1 cellular context compared by ENCODE assay signal in genomic region chr19:46428278-46429141, GRCh38.
TF ChIP-seq lines count a peak whose summit lies in the region.

PNMA8C (minus strand) TSS chr19:46428936; CDS start chr19:46428359, 577 bp downstream.

TF ChIP-seq in K562, 482 proteins besides CTCF, POLR2A, EP300 and RAD21 (continued from another document and continues in another):
- TF ChIP-seq, protein P1, sequence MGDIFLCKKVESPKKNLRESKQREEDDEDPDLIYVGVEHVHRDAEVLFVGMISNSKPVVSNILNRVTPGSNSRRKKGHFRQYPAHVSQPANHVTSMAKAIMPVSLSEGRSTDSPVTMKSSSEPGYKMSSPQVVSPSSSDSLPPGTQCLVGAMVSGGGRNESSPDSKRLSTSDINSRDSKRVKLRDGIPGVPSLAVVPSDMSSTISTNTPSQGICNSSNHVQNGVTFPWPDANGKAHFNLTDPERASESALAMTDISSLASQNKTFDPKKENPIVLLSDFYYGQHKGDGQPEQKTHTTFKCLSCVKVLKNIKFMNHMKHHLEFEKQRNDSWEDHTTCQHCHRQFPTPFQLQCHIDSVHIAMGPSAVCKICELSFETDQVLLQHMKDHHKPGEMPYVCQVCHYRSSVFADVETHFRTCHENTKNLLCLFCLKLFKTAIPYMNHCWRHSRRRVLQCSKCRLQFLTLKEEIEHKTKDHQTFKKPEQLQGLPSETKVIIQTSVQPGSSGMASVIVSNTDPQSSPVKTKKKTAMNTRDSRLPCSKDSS (IDR thresholded peaks at IDR 0.05; ENCODE audit: low read depth, partially characterized antibody) = no peak
- TF ChIP-seq HMBOX1 (IDR thresholded peaks at IDR 0.05) (no peak), CSDE1 (IDR thresholded peaks at IDR 0.05) (peak in 1 of 2 experiments; percentile 90; a peak in 2 of 4 replicates), ETV1 (tag; conservative IDR thresholded peaks at IDR 0.05; ENCODE audit: low read depth) (peak; percentile 50; the same call in 1 of the 2 replicates), ZNF24 (IDR thresholded peaks at IDR 0.05) (no peak), HMGN3 (IDR thresholded peaks at IDR 0.05; ENCODE audit: borderline replicate concordance, extremely low read depth, insufficient read length, low read depth, low read length) (no peak), NFIC (IDR thresholded peaks at IDR 0.05) (peak; percentile 30; the same call in 1 of the 2 replicates), PHF20 (IDR thresholded peaks at IDR 0.05; ENCODE audit: partially characterized antibody) (no peak), KDM1A (IDR thresholded peaks at IDR 0.05) (peak; percentile 70 to 74), ZNF253 (CRISPR knock-in tag; conservative IDR thresholded peaks at IDR 0.05) (no peak), ZNF274 (IDR thresholded peaks at IDR 0.05; ENCODE audit: borderline replicate concordance, low read depth, low read length) (no peak), JUND (IDR thresholded peaks at IDR 0.05; ENCODE audit: borderline replicate concordance, low read depth, low read length) (peak; percentile 89), JUND (tag; IDR thresholded peaks at IDR 0.05; ENCODE audit: borderline replicate concordance, low read depth, low read length) (peak; percentile 84; the same call in 2 of the 3 replicates), SMARCB1 (IDR thresholded peaks at IDR 0.05; ENCODE audit: insufficient read length, low read depth) (no peak), ATF1 (CRISPR knock-in tag; IDR thresholded peaks at IDR 0.05) (peak; percentile 60), ATF1 (tag; IDR thresholded peaks at IDR 0.05) (peak; percentile 92), HDGF (IDR thresholded peaks at IDR 0.05) (no peak), PHF21A (IDR thresholded peaks at IDR 0.05; ENCODE audit: borderline replicate concordance, low read depth) (no peak), GATAD2B (IDR thresholded peaks at IDR 0.05; ENCODE audit: borderline replicate concordance) (no peak), CREM (IDR thresholded peaks at IDR 0.05; ENCODE audit: low read depth) (peak; percentile 93), TAL1 (IDR thresholded peaks at IDR 0.05) (no peak), MAFF (IDR thresholded peaks at IDR 0.05; ENCODE audit: low read length) (no peak), CBFA2T3 (IDR thresholded peaks at IDR 0.05) (no peak), RBM34 (IDR thresholded peaks at IDR 0.05; ENCODE audit: borderline replicate concordance, insufficient read depth, low read length) (no peak), STAT5B (CRISPR knock-in tag; IDR thresholded peaks at IDR 0.05) (no peak), CXXC5 (CRISPR knock-in tag; IDR thresholded peaks at IDR 0.05) (0 out of 2 replicates have a peak, but pooled peaks have one; percentile 31), THAP7 (CRISPR knock-in tag; IDR thresholded peaks at IDR 0.05) (no peak), EP400 (IDR thresholded peaks at IDR 0.05) (no peak), DACH1 (IDR thresholded peaks at IDR 0.05; ENCODE audit: partially characterized antibody) (no peak), GABPB2 (CRISPR knock-in tag; conservative IDR thresholded peaks at IDR 0.05) (no peak), CBX1 (IDR thresholded peaks at IDR 0.05; ENCODE audit: low read depth) (no peak), FOSL1 (tag; conservative IDR thresholded peaks at IDR 0.05) (no peak), PTTG1 (tag; IDR thresholded peaks at IDR 0.05; ENCODE audit: low read depth) (no peak), HCFC1 (IDR thresholded peaks at IDR 0.05; ENCODE audit: low read depth, low read length) (no peak), SREBF1 (IDR thresholded peaks at IDR 0.05; ENCODE audit: borderline replicate concordance, low read depth, low read length) (no peak), RFX1 (IDR thresholded peaks at IDR 0.05) (peak; percentile 97)
- TF ChIP-seq, protein P2, sequence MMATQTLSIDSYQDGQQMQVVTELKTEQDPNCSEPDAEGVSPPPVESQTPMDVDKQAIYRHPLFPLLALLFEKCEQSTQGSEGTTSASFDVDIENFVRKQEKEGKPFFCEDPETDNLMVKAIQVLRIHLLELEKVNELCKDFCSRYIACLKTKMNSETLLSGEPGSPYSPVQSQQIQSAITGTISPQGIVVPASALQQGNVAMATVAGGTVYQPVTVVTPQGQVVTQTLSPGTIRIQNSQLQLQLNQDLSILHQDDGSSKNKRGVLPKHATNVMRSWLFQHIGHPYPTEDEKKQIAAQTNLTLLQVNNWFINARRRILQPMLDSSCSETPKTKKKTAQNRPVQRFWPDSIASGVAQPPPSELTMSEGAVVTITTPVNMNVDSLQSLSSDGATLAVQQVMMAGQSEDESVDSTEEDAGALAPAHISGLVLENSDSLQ (IDR thresholded peaks at IDR 0.05) = no peak
- TF ChIP-seq, protein P3, sequence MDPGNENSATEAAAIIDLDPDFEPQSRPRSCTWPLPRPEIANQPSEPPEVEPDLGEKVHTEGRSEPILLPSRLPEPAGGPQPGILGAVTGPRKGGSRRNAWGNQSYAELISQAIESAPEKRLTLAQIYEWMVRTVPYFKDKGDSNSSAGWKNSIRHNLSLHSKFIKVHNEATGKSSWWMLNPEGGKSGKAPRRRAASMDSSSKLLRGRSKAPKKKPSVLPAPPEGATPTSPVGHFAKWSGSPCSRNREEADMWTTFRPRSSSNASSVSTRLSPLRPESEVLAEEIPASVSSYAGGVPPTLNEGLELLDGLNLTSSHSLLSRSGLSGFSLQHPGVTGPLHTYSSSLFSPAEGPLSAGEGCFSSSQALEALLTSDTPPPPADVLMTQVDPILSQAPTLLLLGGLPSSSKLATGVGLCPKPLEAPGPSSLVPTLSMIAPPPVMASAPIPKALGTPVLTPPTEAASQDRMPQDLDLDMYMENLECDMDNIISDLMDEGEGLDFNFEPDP (CRISPR knock-in tag; IDR thresholded peaks at IDR 0.05) = no peak
- TF ChIP-seq, protein P4, sequence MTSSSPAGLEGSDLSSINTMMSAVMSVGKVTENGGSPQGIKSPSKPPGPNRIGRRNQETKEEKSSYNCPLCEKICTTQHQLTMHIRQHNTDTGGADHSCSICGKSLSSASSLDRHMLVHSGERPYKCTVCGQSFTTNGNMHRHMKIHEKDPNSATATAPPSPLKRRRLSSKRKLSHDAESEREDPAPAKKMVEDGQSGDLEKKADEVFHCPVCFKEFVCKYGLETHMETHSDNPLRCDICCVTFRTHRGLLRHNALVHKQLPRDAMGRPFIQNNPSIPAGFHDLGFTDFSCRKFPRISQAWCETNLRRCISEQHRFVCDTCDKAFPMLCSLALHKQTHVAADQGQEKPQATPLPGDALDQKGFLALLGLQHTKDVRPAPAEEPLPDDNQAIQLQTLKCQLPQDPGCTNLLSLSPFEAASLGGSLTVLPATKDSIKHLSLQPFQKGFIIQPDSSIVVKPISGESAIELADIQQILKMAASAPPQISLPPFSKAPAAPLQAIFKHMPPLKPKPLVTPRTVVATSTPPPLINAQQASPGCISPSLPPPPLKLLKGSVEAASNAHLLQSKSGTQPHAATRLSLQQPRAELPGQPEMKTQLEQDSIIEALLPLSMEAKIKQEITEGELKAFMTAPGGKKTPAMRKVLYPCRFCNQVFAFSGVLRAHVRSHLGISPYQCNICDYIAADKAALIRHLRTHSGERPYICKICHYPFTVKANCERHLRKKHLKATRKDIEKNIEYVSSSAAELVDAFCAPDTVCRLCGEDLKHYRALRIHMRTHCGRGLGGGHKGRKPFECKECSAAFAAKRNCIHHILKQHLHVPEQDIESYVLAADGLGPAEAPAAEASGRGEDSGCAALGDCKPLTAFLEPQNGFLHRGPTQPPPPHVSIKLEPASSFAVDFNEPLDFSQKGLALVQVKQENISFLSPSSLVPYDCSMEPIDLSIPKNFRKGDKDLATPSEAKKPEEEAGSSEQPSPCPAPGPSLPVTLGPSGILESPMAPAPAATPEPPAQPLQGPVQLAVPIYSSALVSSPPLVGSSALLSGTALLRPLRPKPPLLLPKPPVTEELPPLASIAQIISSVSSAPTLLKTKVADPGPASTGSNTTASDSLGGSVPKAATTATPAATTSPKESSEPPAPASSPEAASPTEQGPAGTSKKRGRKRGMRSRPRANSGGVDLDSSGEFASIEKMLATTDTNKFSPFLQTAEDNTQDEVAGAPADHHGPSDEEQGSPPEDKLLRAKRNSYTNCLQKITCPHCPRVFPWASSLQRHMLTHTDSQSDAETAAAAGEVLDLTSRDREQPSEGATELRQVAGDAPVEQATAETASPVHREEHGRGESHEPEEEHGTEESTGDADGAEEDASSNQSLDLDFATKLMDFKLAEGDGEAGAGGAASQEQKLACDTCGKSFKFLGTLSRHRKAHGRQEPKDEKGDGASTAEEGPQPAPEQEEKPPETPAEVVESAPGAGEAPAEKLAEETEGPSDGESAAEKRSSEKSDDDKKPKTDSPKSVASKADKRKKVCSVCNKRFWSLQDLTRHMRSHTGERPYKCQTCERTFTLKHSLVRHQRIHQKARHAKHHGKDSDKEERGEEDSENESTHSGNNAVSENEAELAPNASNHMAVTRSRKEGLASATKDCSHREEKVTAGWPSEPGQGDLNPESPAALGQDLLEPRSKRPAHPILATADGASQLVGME (CRISPR knock-in tag; IDR thresholded peaks at IDR 0.05) = peak; percentile 56; the same call in 1 of the 2 replicates
- TF ChIP-seq, protein P5, sequence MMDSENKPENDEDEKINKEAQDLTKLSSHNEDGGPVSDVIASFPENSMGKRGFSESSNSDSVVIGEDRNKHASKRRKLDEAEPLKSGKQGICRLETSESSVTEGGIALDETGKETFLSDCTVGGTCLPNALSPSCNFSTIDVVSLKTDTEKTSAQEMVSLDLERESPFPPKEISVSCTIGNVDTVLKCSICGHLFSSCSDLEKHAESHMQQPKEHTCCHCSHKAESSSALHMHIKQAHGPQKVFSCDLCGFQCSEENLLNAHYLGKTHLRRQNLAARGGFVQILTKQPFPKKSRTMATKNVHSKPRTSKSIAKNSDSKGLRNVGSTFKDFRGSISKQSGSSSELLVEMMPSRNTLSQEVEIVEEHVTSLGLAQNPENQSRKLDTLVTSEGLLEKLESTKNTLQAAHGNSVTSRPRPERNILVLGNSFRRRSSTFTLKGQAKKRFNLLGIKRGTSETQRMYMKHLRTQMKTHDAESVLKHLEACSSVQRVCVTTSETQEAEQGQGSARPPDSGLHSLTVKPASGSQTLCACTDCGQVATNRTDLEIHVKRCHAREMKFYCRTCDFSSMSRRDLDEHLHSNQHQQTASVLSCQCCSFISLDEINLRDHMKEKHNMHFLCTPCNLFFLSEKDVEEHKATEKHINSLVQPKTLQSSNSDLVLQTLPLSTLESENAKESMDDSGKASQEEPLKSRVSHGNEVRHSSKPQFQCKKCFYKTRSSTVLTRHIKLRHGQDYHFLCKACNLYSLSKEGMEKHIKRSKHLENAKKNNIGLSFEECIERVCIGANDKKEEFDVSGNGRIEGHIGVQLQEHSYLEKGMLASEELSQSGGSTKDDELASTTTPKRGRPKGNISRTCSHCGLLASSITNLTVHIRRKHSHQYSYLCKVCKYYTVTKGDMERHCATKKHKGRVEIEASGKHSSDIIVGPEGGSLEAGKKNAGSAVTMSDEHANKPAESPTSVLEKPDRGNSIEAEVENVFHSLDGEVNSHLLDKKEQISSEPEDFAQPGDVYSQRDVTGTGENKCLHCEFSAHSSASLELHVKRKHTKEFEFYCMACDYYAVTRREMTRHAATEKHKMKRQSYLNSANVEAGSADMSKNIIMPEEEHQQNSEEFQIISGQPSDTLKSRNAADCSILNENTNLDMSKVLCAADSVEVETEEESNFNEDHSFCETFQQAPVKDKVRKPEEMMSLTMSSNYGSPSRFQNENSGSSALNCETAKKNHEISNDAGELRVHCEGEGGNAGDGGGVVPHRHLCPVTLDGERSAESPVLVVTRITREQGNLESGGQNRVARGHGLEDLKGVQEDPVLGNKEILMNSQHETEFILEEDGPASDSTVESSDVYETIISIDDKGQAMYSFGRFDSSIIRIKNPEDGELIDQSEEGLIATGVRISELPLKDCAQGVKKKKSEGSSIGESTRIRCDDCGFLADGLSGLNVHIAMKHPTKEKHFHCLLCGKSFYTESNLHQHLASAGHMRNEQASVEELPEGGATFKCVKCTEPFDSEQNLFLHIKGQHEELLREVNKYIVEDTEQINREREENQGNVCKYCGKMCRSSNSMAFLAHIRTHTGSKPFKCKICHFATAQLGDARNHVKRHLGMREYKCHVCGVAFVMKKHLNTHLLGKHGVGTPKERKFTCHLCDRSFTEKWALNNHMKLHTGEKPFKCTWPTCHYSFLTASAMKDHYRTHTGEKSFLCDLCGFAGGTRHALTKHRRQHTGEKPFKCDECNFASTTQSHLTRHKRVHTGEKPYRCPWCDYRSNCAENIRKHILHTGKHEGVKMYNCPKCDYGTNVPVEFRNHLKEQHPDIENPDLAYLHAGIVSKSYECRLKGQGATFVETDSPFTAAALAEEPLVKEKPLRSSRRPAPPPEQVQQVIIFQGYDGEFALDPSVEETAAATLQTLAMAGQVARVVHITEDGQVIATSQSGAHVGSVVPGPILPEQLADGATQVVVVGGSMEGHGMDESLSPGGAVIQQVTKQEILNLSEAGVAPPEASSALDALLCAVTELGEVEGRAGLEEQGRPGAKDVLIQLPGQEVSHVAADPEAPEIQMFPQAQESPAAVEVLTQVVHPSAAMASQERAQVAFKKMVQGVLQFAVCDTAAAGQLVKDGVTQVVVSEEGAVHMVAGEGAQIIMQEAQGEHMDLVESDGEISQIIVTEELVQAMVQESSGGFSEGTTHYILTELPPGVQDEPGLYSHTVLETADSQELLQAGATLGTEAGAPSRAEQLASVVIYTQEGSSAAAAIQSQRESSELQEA (IDR thresholded peaks at IDR 0.05; ENCODE audit: low read depth) = no peak
- TF ChIP-seq, protein P6, sequence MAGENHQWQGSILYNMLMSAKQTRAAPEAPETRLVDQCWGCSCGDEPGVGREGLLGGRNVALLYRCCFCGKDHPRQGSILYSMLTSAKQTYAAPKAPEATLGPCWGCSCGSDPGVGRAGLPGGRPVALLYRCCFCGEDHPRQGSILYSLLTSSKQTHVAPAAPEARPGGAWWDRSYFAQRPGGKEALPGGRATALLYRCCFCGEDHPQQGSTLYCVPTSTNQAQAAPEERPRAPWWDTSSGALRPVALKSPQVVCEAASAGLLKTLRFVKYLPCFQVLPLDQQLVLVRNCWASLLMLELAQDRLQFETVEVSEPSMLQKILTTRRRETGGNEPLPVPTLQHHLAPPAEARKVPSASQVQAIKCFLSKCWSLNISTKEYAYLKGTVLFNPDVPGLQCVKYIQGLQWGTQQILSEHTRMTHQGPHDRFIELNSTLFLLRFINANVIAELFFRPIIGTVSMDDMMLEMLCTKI (IDR thresholded peaks at IDR 0.05; ENCODE audit: partially characterized antibody) = no peak
